12 cellular contexts compared by ENCODE assay signal in the genomic region with DNA sequence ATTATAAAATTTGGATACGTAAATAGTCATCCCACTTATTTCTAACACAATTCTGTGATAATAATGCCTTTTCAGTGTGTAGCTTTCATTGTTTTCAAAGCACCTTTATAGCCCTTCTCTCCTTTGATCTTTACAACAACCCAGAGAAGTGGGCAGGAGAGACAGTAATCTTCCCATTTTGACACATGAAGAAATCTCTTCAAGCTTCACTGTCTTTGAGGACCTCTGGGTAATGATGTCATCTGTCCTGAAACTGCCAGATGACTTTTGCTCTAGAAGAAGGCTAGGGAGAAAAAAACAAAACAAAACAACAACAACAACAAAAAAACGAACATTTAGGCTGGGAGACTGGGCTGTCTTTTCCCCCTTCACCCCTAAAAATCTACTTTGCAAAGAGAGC.
A peak's percentile ranks its signal among the peaks of the same experiment; 100 is the strongest.
DNase-seq lines count a peak whose midpoint lies in the region; ATAC-seq and TF ChIP-seq lines count a peak whose summit lies in the region.
"Had no signal": no experiment of that assay in that cellular context is flagged by ENCODE, and none has a peak within 500 bp of the region (broad histone marks: within the 10 kb centered on the region; RNA-seq: fewer than 3 reads in every experiment).

No MANE protein-coding gene starts in this region.

- H4K20me1 ChIP-seq in mammary epithelial cell (ENCODE audit: insufficient read depth, low read length): no peaks in the 10 kb centered on the region
- H4K20me1 ChIP-seq in GM23338 (replicated peaks; ENCODE audit: insufficient read depth): no peaks in the 10 kb centered on the region

- H3K27me3 ChIP-seq in mammary epithelial cell (ENCODE audit: insufficient read depth, low read length) (no peaks in the 10 kb centered on the region), WERI-Rb-1 (ENCODE audit: insufficient read depth, low read depth, severe bottlenecking) (no peaks in the 10 kb centered on the region), GM23338 (ENCODE audit: insufficient read depth) (no peaks in the 10 kb centered on the region)
- H3K27me3 ChIP-seq: brain microvascular endothelial cell had no signal

- H3K4me2 ChIP-seq in mammary epithelial cell (ENCODE audit: insufficient read depth, low read depth, low read length): no peak overlapping the region
- no peak overlapping the region for H3K4me2 ChIP-seq in GM23338

- WGBS in mammary epithelial cell (ENCODE audit: low coverage, missing lambda C conversion rate): 94% methylated on average over 2 of the region's 2 CpGs

- intact Hi-C loops in mammary epithelial cell (cut with micrococcal nuclease): loop anchor here (5.0 kb wide), 1 partner anchor 38 kb away; no protein-coding TSS in a partner anchor

- H3K4me3 Mint-ChIP-seq in GM23338: no peak overlapping the region
- H3K4me3 Mint-ChIP-seq: activated CD4-positive, alpha-beta T cell treated with anti-CD3 and anti-CD28 coated beads, Interleukin-2, amount 10 ng/mL, durations not matched to agents 7 days and 5 days had no signal

- peaks cover 7% of the 10 kb centered on the region for H3K79me2 ChIP-seq in mammary epithelial cell (ENCODE audit: insufficient read depth, low read length)
- H3K79me2 ChIP-seq in GM23338 (replicated peaks; ENCODE audit: insufficient read depth): no peaks in the 10 kb centered on the region

- DNase-seq in mammary epithelial cell (no peak), AG08396 (ENCODE audit: low spot score) (no peak), WERI-Rb-1 (no peak), GM23338 (ENCODE audit: low spot score) (no peak)
- no peak for DNase-seq in NK-92 treated with Interleukin-12 subunit alpha and Interleukin-12 subunit beta, amount 100 ng/mL, for 24 hours (lab: John Stamatoyannopoulos, UW)
- DNase-seq: activated CD4-positive, alpha-beta T cell treated with anti-CD3 and anti-CD28 coated beads, Interleukin-2, amount 10 ng/mL, durations not matched to agents 7 days and 5 days; NCI-H2227 treated with DMSO at 0.1 percent for 48 hours; Right ventricle myocardium superior had no signal

- H3K9me3 Mint-ChIP-seq in GM23338: 0 out of 3 replicates have a peak, but pooled peaks cover 3% of the 10 kb centered on the region
- H3K9me3 Mint-ChIP-seq: activated CD4-positive, alpha-beta T cell treated with anti-CD3 and anti-CD28 coated beads, Interleukin-2, amount 10 ng/mL, durations not matched to agents 7 days and 5 days had no signal

- H3K9me3 ChIP-seq in mammary epithelial cell (replicated peaks; ENCODE audit: insufficient read depth, low read length): no peaks in the 10 kb centered on the region
- H3K9me3 ChIP-seq in WERI-Rb-1 (ENCODE audit: severe bottlenecking): no peaks in the 10 kb centered on the region

- peaks cover 4% of the 10 kb centered on the region; the same call in 1 of the 3 replicates for H3K36me3 Mint-ChIP-seq in GM23338 (ENCODE audit: low read depth)

- peak overlapping the region; percentile 89 for H3K27ac ChIP-seq in mammary epithelial cell (ENCODE audit: insufficient read depth, low read depth, low read length)
- H3K27ac ChIP-seq in WERI-Rb-1: no peak overlapping the region
- H3K27ac ChIP-seq in GM23338 (ENCODE audit: low read depth): no peak overlapping the region
- H3K27ac ChIP-seq: brain microvascular endothelial cell had no signal

- H3K27ac Mint-ChIP-seq in GM23338: no peak overlapping the region; the same call in 1 of the 2 replicates
- H3K27ac Mint-ChIP-seq: activated CD4-positive, alpha-beta T cell treated with anti-CD3 and anti-CD28 coated beads, Interleukin-2, amount 10 ng/mL, durations not matched to agents 7 days and 5 days had no signal

- H3K4me1 ChIP-seq in mammary epithelial cell (ENCODE audit: insufficient read depth, low read length): peaks cover 53% of the 10 kb centered on the region
- H3K4me1 ChIP-seq in GM23338 (ENCODE audit: insufficient read depth): no peaks in the 10 kb centered on the region

- no peak overlapping the region for H3K4me3 ChIP-seq in mammary epithelial cell (replicated peaks in 1 of 3; ENCODE audit: insufficient read depth in 1 of 3, low read depth in 2 of 3, low read length in 3 of 3)
- H3K4me3 ChIP-seq in WERI-Rb-1 (ENCODE audit: low read depth, low read length): no peak overlapping the region
- no peak overlapping the region for H3K4me3 ChIP-seq in GM23338

- no peaks in the 10 kb centered on the region for H3F3A ChIP-seq in GM23338 (replicated peaks; ENCODE audit: low read depth)

- in situ Hi-C loops in mammary epithelial cell (cut with MboI; ENCODE audit: low sequenced_read_pairs in 2 of 2): no loop called here

- dilution Hi-C loops in mammary epithelial cell (cut with HindIII; ENCODE audit: low sequenced_read_pairs): no loop called here

- H3K36me3 ChIP-seq in mammary epithelial cell (ENCODE audit: insufficient read depth, low read length): no peaks in the 10 kb centered on the region
- no peaks in the 10 kb centered on the region; the same call in 1 of the 2 replicates for H3K36me3 ChIP-seq in WERI-Rb-1
- H3K36me3 ChIP-seq in GM23338 (ENCODE audit: insufficient read depth): no peaks in the 10 kb centered on the region
- H3K36me3 ChIP-seq: brain microvascular endothelial cell had no signal

- TF ChIP-seq CTCF in mammary epithelial cell (conservative IDR thresholded peaks at IDR 0.05 in 1 of 2, IDR thresholded peaks at IDR 0.05 in 1 of 2; ENCODE audit: extremely low read depth in 1 of 2, insufficient read depth in 1 of 2, low read depth in 1 of 2, low read length in 2 of 2) (no peak), WERI-Rb-1 (IDR thresholded peaks at IDR 0.05; ENCODE audit: low read depth, low read length) (no peak), GM23338 (conservative IDR thresholded peaks at IDR 0.05; ENCODE audit: low read depth in 2 of 2) (no peak)

- no peak overlapping the region for H3K9ac ChIP-seq in mammary epithelial cell (ENCODE audit: insufficient read depth, low read length)

- CTCF ChIA-PET in mammary epithelial cell (lab: Charles Lee; ENCODE audit: low non-redundant PET): no interaction called here

- ATAC-seq in GM18498 (IDR thresholded peaks at IDR 0.05; ENCODE audit: unreplicated experiment): peak; percentile 59
- ATAC-seq in GM19397 (IDR thresholded peaks at IDR 0.05; ENCODE audit: unreplicated experiment): peak; percentile 66
- peak; percentile 88 for ATAC-seq in HG02885 (IDR thresholded peaks at IDR 0.05; ENCODE audit: poor library complexity, unreplicated experiment)
- no peak for ATAC-seq in GM23338

- H3K27me3 Mint-ChIP-seq in GM23338 (ENCODE audit: insufficient read depth, low read depth, poor library complexity): no peaks in the 10 kb centered on the region
- H3K27me3 Mint-ChIP-seq: activated CD4-positive, alpha-beta T cell treated with anti-CD3 and anti-CD28 coated beads, Interleukin-2, amount 10 ng/mL, durations not matched to agents 7 days and 5 days had no signal

- no peak overlapping the region for H2AFZ ChIP-seq in mammary epithelial cell (ENCODE audit: low read depth, low read length)
- H2AFZ ChIP-seq in GM23338: no peak overlapping the region

- no TSS peak for BruUV-seq in mammary epithelial cell (replicated peaks; lab: Mats Ljungman, UMichigan)

- peaks cover 8% of the 10 kb centered on the region; the same call in 2 of the 3 replicates for H3K4me1 Mint-ChIP-seq in GM23338
- H3K4me1 Mint-ChIP-seq: activated CD4-positive, alpha-beta T cell treated with anti-CD3 and anti-CD28 coated beads, Interleukin-2, amount 10 ng/mL, durations not matched to agents 7 days and 5 days had no signal

- H3K9me2 ChIP-seq in GM23338 (ENCODE audit: insufficient read depth): no peaks in the 10 kb centered on the region

TF ChIP-seq in GM23338, 12 proteins besides CTCF, POLR2A, EP300 and RAD21 (continues in another document):
- no peak for TF ChIP-seq ZNF114 (CRISPR knock-in tag; IDR thresholded peaks at IDR 0.05)
- no peak for TF ChIP-seq CREB1 (CRISPR knock-in tag; IDR thresholded peaks at IDR 0.05; ENCODE audit: low read depth)
